In genomic region chr18:9992300-9992987, GRCh38 we compare ENCODE assay signal across 1 cellular context.
TF ChIP-seq lines count a peak whose summit lies in the region.

No MANE protein-coding gene starts in this region.

TF ChIP-seq in HepG2, 621 proteins besides CTCF, POLR2A, EP300 and RAD21 (continued from another document):
- TF ChIP-seq DNMT1 (CRISPR knock-in tag; IDR thresholded peaks at IDR 0.05) (no peak), JARID2 (CRISPR knock-in tag; IDR thresholded peaks at IDR 0.05; ENCODE audit: insufficient replicate concordance) (no peak), ZNF138 (CRISPR knock-in tag; IDR thresholded peaks at IDR 0.05; ENCODE audit: low read depth) (no peak), CC2D1A (CRISPR knock-in tag; IDR thresholded peaks at IDR 0.05) (no peak), TP53 (CRISPR knock-in tag; conservative IDR thresholded peaks at IDR 0.05) (no peak), GATA4 (IDR thresholded peaks at IDR 0.05; ENCODE audit: borderline replicate concordance, low read depth) (no peak), LRRFIP1 (CRISPR knock-in tag; conservative IDR thresholded peaks at IDR 0.05) (no peak), ISL2 (CRISPR knock-in tag; IDR thresholded peaks at IDR 0.05) (no peak), ZUFSP (CRISPR knock-in tag; IDR thresholded peaks at IDR 0.05; ENCODE audit: borderline replicate concordance) (no peak), KLF6 (CRISPR knock-in tag; IDR thresholded peaks at IDR 0.05) (no peak), CEBPB (IDR thresholded peaks at IDR 0.05; ENCODE audit: borderline replicate concordance, low read depth, low read length) (no peak), ZNF691 (CRISPR knock-in tag; IDR thresholded peaks at IDR 0.05; ENCODE audit: borderline replicate concordance, low read depth) (no peak)
